In the genomic region with DNA sequence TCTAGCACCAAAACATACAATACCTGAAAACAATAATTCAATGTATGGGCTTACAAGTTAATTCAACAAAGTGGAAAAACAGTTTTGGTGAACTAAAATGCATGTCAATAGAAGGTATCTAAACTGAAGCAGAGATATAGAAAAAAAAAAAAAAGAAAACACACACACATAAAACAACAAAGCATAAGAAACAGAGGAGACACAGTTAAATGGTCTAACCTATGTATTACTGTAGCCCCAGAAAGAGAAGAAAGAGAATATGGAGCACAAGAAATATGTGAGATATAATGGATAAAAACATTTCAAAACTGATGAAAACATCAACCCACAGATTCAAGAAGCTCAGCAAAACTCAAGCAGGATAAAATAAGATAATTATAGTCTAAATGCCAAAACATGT, we compare ENCODE assay signal across 36 cellular contexts.
"Had no signal": no experiment of that assay in that cellular context is flagged by ENCODE, and none has a peak within 500 bp of the region (broad histone marks: within the 10 kb centered on the region; RNA-seq: fewer than 3 reads in every experiment).

No MANE protein-coding gene starts in this region.

- ATAC-seq: activated CD8-positive, alpha-beta T cell treated with anti-CD3 and anti-CD28 coated beads for 36 hours; activated naive CD4-positive, alpha-beta T cell treated with anti-CD3 and anti-CD28 coated beads, Interleukin-2, amount 50 U/mL, for 72 hours; activated T-cell treated with anti-CD3 and anti-CD28 coated beads, Interleukin-2, amount 50 U/mL, for 4 hours; activated T-cell treated with anti-CD3 and anti-CD28 coated beads, Interleukin-2, amount 50 U/mL, for 72 hours; body of pancreas had no signal

- H3K27ac ChIP-seq: body of pancreas, brain microvascular endothelial cell, breast epithelium, VCaP had no signal

- H3K36me3 ChIP-seq: brain microvascular endothelial cell had no signal

- H3K27ac Mint-ChIP-seq: activated B cell treated with CpG ODN at 0.5 μM for 24 hours; activated CD4-positive, alpha-beta memory T cell treated with anti-CD3 and anti-CD28 coated beads for 36 hours; activated CD4-positive, alpha-beta T cell treated with anti-CD3 and anti-CD28 coated beads, Interleukin-2, amount 10 ng/mL, durations not matched to agents 24 days and 14 days; activated CD8-positive, alpha-beta T cell treated with anti-CD3 and anti-CD28 coated beads for 36 hours; activated naive CD4-positive, alpha-beta T cell treated with anti-CD3 and anti-CD28 coated beads, Interleukin-2, amount 10 ng/mL, durations not matched to agents 7 days and 5 days; activated naive CD4-positive, alpha-beta T cell treated with anti-CD3 and anti-CD28 coated beads, Interleukin-2, amount 50 U/mL, for 72 hours; activated naive CD8-positive, alpha-beta T cell treated with anti-CD3 and anti-CD28 coated beads for 36 hours; activated T-cell treated with anti-CD3 and anti-CD28 coated beads, Interleukin-2, amount 50 U/mL, for 72 hours; activated T-helper 1 cell treated with anti-CD3 and anti-CD28 coated beads, Interleukin-12 subunit alpha, Interleukin-12 subunit beta, Interleukin-2, Interleukin-4 antibody, amounts not matched to agents 30 ng/mL and 10 ng/mL and 1 ng/mL, durations not matched to agents 14 hours and 24 hours and 36 hours; activated T-helper 2 cell treated with anti-CD3 and anti-CD28 coated beads, Interferon-gamma antibody, Interleukin-2, Interleukin-4, amounts not matched to agents 10 μg/mL and 5 μg/mL and 100 μg/mL, durations not matched to agents 14 hours and 24 hours and 36 hours; T-helper 1 cell treated with Interleukin-12 subunit alpha and Interleukin-12 subunit beta and Interleukin-4 antibody, amounts not matched to agents 30 μg/mL and 1 μg/mL, for 36 hours; T-helper 2 cell treated with Interferon-gamma antibody and Interleukin-4, amounts not matched to agents 5 μg/mL and 100 μg/mL, for 36 hours had no signal

- H3K4me3 ChIP-seq: adrenal gland, body of pancreas, breast epithelium had no signal

- H3K9me3 ChIP-seq: adrenal gland, body of pancreas, breast epithelium had no signal

- H3K4me3 Mint-ChIP-seq: activated B cell treated with CpG ODN at 0.5 μM for 24 hours; activated CD4-positive, alpha-beta memory T cell treated with anti-CD3 and anti-CD28 coated beads for 36 hours; activated CD4-positive, alpha-beta T cell treated with anti-CD3 and anti-CD28 coated beads, Interleukin-2, amount 10 ng/mL, durations not matched to agents 24 days and 14 days; activated CD8-positive, alpha-beta T cell treated with anti-CD3 and anti-CD28 coated beads for 36 hours; activated naive CD4-positive, alpha-beta T cell treated with anti-CD3 and anti-CD28 coated beads, Interleukin-2, amount 10 ng/mL, durations not matched to agents 7 days and 5 days; activated naive CD8-positive, alpha-beta T cell treated with anti-CD3 and anti-CD28 coated beads for 36 hours; activated T-cell treated with anti-CD3 and anti-CD28 coated beads, Interleukin-2, amount 50 U/mL, for 4 hours; activated T-cell treated with anti-CD3 and anti-CD28 coated beads, Interleukin-2, amount 50 U/mL, for 72 hours; activated T-helper 1 cell treated with anti-CD3 and anti-CD28 coated beads, Interleukin-12 subunit alpha, Interleukin-12 subunit beta, Interleukin-2, Interleukin-4 antibody, amounts not matched to agents 30 ng/mL and 10 ng/mL and 1 ng/mL, durations not matched to agents 14 hours and 24 hours and 36 hours; T-helper 1 cell treated with Interleukin-12 subunit alpha and Interleukin-12 subunit beta and Interleukin-4 antibody, amounts not matched to agents 30 μg/mL and 1 μg/mL, for 36 hours; T-helper 2 cell treated with Interferon-gamma antibody and Interleukin-4, amounts not matched to agents 5 μg/mL and 100 μg/mL, for 36 hours had no signal

- H3K9me3 Mint-ChIP-seq: activated CD4-positive, alpha-beta T cell treated with anti-CD3 and anti-CD28 coated beads, Interleukin-2, amount 10 ng/mL, durations not matched to agents 24 days and 14 days; activated naive CD4-positive, alpha-beta T cell treated with anti-CD3 and anti-CD28 coated beads, Interleukin-2, amount 10 ng/mL, durations not matched to agents 7 days and 5 days; activated T-helper 1 cell treated with anti-CD3 and anti-CD28 coated beads, Interleukin-12 subunit alpha, Interleukin-12 subunit beta, Interleukin-2, Interleukin-4 antibody, amounts not matched to agents 30 ng/mL and 10 ng/mL and 1 ng/mL, durations not matched to agents 14 hours and 24 hours and 36 hours; activated T-helper 2 cell treated with anti-CD3 and anti-CD28 coated beads, Interferon-gamma antibody, Interleukin-2, Interleukin-4, amounts not matched to agents 10 μg/mL and 5 μg/mL and 100 μg/mL, durations not matched to agents 14 hours and 24 hours and 36 hours; T-helper 1 cell treated with Interleukin-12 subunit alpha and Interleukin-12 subunit beta and Interleukin-4 antibody, amounts not matched to agents 30 μg/mL and 1 μg/mL, for 36 hours; T-helper 2 cell treated with Interferon-gamma antibody and Interleukin-4, amounts not matched to agents 5 μg/mL and 100 μg/mL, for 36 hours had no signal

- H3K4me1 Mint-ChIP-seq: activated B cell treated with CpG ODN at 0.5 μM for 24 hours; activated naive CD4-positive, alpha-beta T cell treated with anti-CD3 and anti-CD28 coated beads, Interleukin-2, amount 10 ng/mL, durations not matched to agents 7 days and 5 days; activated naive CD8-positive, alpha-beta T cell treated with anti-CD3 and anti-CD28 coated beads for 36 hours had no signal

- DNase-seq: activated B cell treated with CpG ODN at 0.5 μM for 24 hours; activated CD4-positive, alpha-beta memory T cell treated with anti-CD3 and anti-CD28 coated beads for 36 hours; activated CD4-positive, alpha-beta T cell treated with anti-CD3 and anti-CD28 coated beads for 4 hours; activated CD4-positive, alpha-beta T cell treated with anti-CD3 and anti-CD28 coated beads, Interleukin-2, amount 10 ng/mL, durations not matched to agents 24 days and 14 days; activated CD4-positive, alpha-beta T cell treated with anti-CD3 and anti-CD28 coated beads, Interleukin-2, amount 50 U/mL, for 1 hour; activated CD4-positive, alpha-beta T cell treated with anti-CD3 and anti-CD28 coated beads, Interleukin-2, amount 50 U/mL, for 4 hours; activated CD4-positive, CD25-positive, alpha-beta regulatory T cell treated with anti-CD3 and anti-CD28 coated beads, Interleukin-2, amount 50 U/mL, for 72 hours; activated CD8-positive, alpha-beta memory T cell treated with anti-CD3 and anti-CD28 coated beads, Interleukin-2, amount 50 U/mL, for 4 hours; activated CD8-positive, alpha-beta T cell treated with anti-CD3 and anti-CD28 coated beads for 36 hours; activated effector memory CD4-positive, alpha-beta T cell treated with Interleukin-2 at 50 U/mL for 16 hours; activated gamma-delta T cell; activated naive CD4-positive, alpha-beta T cell treated with anti-CD3 and anti-CD28 coated beads, Interleukin-2, amount 10 ng/mL, durations not matched to agents 7 days and 5 days; activated naive CD4-positive, alpha-beta T cell treated with Interleukin-2 at 50 U/mL for 16 hours; activated naive CD8-positive, alpha-beta T cell treated with anti-CD3 and anti-CD28 coated beads for 36 hours; activated T-cell treated with anti-CD3 and anti-CD28 coated beads for 4 hours; activated T-cell treated with anti-CD3 and anti-CD28 coated beads, Interleukin-2, amount 50 U/mL, for 1 hour; activated T-cell treated with anti-CD3 and anti-CD28 coated beads, Interleukin-2, amount 50 U/mL, for 4 hours; activated T-cell treated with anti-CD3 and anti-CD28 coated beads, Interleukin-2, amount 50 U/mL, for 72 hours; adrenal gland; amniotic stem cell; aorta; body of pancreas; brain microvascular endothelial cell; central memory CD4-positive, alpha-beta T cell; cerebellar nuclear complex; SW 1271; T-helper 1 cell; T-helper 2 cell; T-helper 9 cell had no signal

- H3K27me3 Mint-ChIP-seq: activated B cell treated with CpG ODN at 0.5 μM for 24 hours; activated CD4-positive, alpha-beta memory T cell treated with anti-CD3 and anti-CD28 coated beads for 36 hours; activated CD4-positive, alpha-beta T cell treated with anti-CD3 and anti-CD28 coated beads, Interleukin-2, amount 10 ng/mL, durations not matched to agents 24 days and 14 days; activated CD8-positive, alpha-beta T cell treated with anti-CD3 and anti-CD28 coated beads for 36 hours; activated naive CD4-positive, alpha-beta T cell treated with anti-CD3 and anti-CD28 coated beads, Interleukin-2, amount 10 ng/mL, durations not matched to agents 7 days and 5 days; activated naive CD8-positive, alpha-beta T cell treated with anti-CD3 and anti-CD28 coated beads for 36 hours had no signal
